ENCODE assay signal across 1 cellular context in the genomic region with DNA sequence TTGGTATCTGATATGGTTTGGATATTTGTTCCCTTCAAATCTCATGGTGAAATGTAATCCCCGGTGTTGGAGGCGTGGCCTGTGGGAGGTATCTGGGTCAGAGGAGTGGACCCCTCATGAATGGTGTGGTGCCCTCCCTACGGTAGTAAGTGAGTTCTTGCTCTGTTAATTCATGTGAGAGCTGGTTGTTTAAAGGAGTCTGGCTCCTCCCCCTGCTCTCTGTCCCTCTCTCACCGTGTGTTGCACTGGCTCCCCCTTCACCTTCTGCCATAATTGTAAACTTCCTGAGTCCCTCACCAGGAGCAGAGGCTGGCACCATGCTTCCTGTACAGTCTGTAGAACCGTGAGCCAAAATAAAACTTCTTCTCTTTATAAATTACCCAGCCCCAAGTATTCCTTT.
TF ChIP-seq lines count a peak whose summit lies in the region.

No MANE protein-coding gene starts in this region.

TF ChIP-seq in HepG2, 621 proteins besides CTCF, POLR2A, EP300 and RAD21 (continued from another document and continues in another):
- TF ChIP-seq, protein P1, sequence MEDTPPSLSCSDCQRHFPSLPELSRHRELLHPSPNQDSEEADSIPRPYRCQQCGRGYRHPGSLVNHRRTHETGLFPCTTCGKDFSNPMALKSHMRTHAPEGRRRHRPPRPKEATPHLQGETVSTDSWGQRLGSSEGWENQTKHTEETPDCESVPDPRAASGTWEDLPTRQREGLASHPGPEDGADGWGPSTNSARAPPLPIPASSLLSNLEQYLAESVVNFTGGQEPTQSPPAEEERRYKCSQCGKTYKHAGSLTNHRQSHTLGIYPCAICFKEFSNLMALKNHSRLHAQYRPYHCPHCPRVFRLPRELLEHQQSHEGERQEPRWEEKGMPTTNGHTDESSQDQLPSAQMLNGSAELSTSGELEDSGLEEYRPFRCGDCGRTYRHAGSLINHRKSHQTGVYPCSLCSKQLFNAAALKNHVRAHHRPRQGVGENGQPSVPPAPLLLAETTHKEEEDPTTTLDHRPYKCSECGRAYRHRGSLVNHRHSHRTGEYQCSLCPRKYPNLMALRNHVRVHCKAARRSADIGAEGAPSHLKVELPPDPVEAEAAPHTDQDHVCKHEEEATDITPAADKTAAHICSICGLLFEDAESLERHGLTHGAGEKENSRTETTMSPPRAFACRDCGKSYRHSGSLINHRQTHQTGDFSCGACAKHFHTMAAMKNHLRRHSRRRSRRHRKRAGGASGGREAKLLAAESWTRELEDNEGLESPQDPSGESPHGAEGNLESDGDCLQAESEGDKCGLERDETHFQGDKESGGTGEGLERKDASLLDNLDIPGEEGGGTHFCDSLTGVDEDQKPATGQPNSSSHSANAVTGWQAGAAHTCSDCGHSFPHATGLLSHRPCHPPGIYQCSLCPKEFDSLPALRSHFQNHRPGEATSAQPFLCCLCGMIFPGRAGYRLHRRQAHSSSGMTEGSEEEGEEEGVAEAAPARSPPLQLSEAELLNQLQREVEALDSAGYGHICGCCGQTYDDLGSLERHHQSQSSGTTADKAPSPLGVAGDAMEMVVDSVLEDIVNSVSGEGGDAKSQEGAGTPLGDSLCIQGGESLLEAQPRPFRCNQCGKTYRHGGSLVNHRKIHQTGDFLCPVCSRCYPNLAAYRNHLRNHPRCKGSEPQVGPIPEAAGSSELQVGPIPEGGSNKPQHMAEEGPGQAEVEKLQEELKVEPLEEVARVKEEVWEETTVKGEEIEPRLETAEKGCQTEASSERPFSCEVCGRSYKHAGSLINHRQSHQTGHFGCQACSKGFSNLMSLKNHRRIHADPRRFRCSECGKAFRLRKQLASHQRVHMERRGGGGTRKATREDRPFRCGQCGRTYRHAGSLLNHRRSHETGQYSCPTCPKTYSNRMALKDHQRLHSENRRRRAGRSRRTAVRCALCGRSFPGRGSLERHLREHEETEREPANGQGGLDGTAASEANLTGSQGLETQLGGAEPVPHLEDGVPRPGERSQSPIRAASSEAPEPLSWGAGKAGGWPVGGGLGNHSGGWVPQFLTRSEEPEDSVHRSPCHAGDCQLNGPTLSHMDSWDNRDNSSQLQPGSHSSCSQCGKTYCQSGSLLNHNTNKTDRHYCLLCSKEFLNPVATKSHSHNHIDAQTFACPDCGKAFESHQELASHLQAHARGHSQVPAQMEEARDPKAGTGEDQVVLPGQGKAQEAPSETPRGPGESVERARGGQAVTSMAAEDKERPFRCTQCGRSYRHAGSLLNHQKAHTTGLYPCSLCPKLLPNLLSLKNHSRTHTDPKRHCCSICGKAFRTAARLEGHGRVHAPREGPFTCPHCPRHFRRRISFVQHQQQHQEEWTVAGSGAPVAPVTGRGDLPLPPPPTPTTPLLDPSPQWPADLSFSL (CRISPR knock-in tag; IDR thresholded peaks at IDR 0.05): no peak
- no peak for TF ChIP-seq SRF (IDR thresholded peaks at IDR 0.05; ENCODE audit: low read depth, low read length)
- TF ChIP-seq FOXA3 (CRISPR knock-in tag; IDR thresholded peaks at IDR 0.05): peak; percentile 44; the same call in 1 of the 2 replicates
- TF ChIP-seq CEBPG (CRISPR knock-in tag; IDR thresholded peaks at IDR 0.05): no peak
- TF ChIP-seq, protein P2, sequence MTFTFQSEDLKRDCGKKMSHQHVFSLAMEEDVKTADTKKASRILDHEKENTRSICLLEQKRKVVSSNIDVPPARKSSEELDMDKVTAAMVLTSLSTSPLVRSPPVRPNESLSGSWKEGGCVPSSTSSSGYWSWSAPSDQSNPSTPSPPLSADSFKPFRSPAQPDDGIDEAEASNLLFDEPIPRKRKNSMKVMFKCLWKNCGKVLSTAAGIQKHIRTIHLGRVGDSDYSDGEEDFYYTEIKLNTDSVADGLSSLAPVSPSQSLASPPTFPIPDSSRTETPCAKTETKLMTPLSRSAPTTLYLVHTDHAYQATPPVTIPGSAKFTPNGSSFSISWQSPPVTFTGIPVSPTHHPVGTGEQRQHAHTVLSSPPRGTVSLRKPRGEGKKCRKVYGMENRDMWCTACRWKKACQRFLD (CRISPR knock-in tag; IDR thresholded peaks at IDR 0.05; ENCODE audit: borderline replicate concordance): no peak
- no peak for TF ChIP-seq NFYC (CRISPR knock-in tag; IDR thresholded peaks at IDR 0.05)
- TF ChIP-seq RARA (CRISPR knock-in tag; IDR thresholded peaks at IDR 0.05): peak; percentile 50; the same call in 1 of the 2 replicates
- TF ChIP-seq, protein P3, sequence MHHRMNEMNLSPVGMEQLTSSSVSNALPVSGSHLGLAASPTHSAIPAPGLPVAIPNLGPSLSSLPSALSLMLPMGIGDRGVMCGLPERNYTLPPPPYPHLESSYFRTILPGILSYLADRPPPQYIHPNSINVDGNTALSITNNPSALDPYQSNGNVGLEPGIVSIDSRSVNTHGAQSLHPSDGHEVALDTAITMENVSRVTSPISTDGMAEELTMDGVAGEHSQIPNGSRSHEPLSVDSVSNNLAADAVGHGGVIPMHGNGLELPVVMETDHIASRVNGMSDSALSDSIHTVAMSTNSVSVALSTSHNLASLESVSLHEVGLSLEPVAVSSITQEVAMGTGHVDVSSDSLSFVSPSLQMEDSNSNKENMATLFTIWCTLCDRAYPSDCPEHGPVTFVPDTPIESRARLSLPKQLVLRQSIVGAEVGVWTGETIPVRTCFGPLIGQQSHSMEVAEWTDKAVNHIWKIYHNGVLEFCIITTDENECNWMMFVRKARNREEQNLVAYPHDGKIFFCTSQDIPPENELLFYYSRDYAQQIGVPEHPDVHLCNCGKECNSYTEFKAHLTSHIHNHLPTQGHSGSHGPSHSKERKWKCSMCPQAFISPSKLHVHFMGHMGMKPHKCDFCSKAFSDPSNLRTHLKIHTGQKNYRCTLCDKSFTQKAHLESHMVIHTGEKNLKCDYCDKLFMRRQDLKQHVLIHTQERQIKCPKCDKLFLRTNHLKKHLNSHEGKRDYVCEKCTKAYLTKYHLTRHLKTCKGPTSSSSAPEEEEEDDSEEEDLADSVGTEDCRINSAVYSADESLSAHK (CRISPR knock-in tag; IDR thresholded peaks at IDR 0.05; ENCODE audit: borderline replicate concordance): no peak
- TF ChIP-seq, protein P4, sequence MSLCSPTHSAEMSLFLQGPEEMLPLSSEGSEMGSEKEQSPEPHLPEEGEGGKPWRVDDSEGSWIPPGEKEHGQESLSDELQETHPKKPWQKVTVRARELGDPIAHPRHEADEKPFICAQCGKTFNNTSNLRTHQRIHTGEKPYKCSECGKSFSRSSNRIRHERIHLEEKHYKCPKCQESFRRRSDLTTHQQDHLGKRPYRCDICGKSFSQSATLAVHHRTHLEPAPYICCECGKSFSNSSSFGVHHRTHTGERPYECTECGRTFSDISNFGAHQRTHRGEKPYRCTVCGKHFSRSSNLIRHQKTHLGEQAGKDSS (CRISPR knock-in tag; IDR thresholded peaks at IDR 0.05; ENCODE audit: borderline replicate concordance, low read depth): no peak
- TF ChIP-seq ZNF264 (CRISPR knock-in tag; IDR thresholded peaks at IDR 0.05): peak; percentile 63; the same call in 1 of the 2 replicates
- TF ChIP-seq, protein P5, sequence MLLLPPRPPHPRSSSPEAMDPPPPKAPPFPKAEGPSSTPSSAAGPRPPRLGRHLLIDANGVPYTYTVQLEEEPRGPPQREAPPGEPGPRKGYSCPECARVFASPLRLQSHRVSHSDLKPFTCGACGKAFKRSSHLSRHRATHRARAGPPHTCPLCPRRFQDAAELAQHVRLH (CRISPR knock-in tag; IDR thresholded peaks at IDR 0.05; ENCODE audit: borderline replicate concordance, low read depth): no peak
- no peak for TF ChIP-seq AGO2 (optimal IDR thresholded peaks at IDR 0.05; ENCODE audit: low read depth, low read length)
- no peak for TF ChIP-seq NFE2L2 (IDR thresholded peaks at IDR 0.05; ENCODE audit: low read length)
- TF ChIP-seq ZNF101 (CRISPR knock-in tag; IDR thresholded peaks at IDR 0.05; ENCODE audit: borderline replicate concordance, low read depth): no peak
- TF ChIP-seq ZNF644 (CRISPR knock-in tag; IDR thresholded peaks at IDR 0.05; ENCODE audit: low read depth): peak; percentile 89
- TF ChIP-seq, protein P6, sequence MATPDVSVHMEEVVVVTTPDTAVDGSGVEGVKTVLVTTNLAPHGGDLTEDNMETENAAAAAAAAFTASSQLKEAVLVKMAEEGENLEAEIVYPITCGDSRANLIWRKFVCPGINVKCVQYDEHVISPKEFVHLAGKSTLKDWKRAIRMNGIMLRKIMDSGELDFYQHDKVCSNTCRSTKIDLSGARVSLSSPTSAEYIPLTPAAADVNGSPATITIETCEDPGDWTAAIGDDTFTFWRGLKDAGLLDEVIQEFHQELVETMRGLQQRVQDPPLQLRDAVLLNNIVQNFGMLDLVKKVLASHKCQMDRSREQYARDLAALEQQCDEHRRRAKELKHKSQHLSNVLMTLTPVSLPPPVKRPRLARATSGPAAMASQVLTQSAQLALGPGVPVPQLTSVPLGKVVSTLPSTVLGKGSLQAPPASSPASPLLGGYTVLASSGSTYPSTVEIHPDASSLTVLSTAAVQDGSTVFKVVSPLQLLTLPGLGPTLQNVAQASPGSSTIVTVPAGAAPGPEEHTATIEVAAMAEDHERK (CRISPR knock-in tag; IDR thresholded peaks at IDR 0.05; ENCODE audit: low read depth): no peak
- no peak for TF ChIP-seq ZNF709 (CRISPR knock-in tag; IDR thresholded peaks at IDR 0.05)
- TF ChIP-seq ZNF660 (CRISPR knock-in tag; IDR thresholded peaks at IDR 0.05; ENCODE audit: borderline replicate concordance, low read depth): no peak
- TF ChIP-seq ZNF570 (CRISPR knock-in tag; IDR thresholded peaks at IDR 0.05; ENCODE audit: borderline replicate concordance): no peak
- TF ChIP-seq TCF12 (IDR thresholded peaks at IDR 0.05): no peak
- no peak for TF ChIP-seq TCF12 (CRISPR knock-in tag; IDR thresholded peaks at IDR 0.05)
- TF ChIP-seq RBAK (CRISPR knock-in tag; IDR thresholded peaks at IDR 0.05): no peak
- no peak for TF ChIP-seq ZFP36 (IDR thresholded peaks at IDR 0.05; ENCODE audit: borderline replicate concordance, low read depth, low read length, partially characterized antibody)
- TF ChIP-seq ZSCAN31 (CRISPR knock-in tag; IDR thresholded peaks at IDR 0.05; ENCODE audit: low read depth): no peak
- TF ChIP-seq, protein P7, sequence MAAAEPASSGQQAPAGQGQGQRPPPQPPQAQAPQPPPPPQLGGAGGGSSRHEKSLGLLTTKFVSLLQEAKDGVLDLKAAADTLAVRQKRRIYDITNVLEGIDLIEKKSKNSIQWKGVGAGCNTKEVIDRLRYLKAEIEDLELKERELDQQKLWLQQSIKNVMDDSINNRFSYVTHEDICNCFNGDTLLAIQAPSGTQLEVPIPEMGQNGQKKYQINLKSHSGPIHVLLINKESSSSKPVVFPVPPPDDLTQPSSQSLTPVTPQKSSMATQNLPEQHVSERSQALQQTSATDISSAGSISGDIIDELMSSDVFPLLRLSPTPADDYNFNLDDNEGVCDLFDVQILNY (CRISPR knock-in tag; conservative IDR thresholded peaks at IDR 0.05): no peak
- TF ChIP-seq GZF1 (CRISPR knock-in tag; IDR thresholded peaks at IDR 0.05): no peak
- TF ChIP-seq, protein P8, sequence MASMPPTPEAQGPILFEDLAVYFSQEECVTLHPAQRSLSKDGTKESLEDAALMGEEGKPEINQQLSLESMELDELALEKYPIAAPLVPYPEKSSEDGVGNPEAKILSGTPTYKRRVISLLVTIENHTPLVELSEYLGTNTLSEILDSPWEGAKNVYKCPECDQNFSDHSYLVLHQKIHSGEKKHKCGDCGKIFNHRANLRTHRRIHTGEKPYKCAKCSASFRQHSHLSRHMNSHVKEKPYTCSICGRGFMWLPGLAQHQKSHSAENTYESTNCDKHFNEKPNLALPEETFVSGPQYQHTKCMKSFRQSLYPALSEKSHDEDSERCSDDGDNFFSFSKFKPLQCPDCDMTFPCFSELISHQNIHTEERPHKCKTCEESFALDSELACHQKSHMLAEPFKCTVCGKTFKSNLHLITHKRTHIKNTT (CRISPR knock-in tag; IDR thresholded peaks at IDR 0.05): no peak
- TF ChIP-seq NR1H2 (CRISPR knock-in tag; IDR thresholded peaks at IDR 0.05; ENCODE audit: borderline replicate concordance, low read depth): no peak
- TF ChIP-seq ZNF230 (CRISPR knock-in tag; IDR thresholded peaks at IDR 0.05): no peak
- no peak for TF ChIP-seq REPIN1 (CRISPR knock-in tag; IDR thresholded peaks at IDR 0.05; ENCODE audit: borderline replicate concordance, low read depth)
- TF ChIP-seq CHD4 (IDR thresholded peaks at IDR 0.05; ENCODE audit: borderline replicate concordance, low read length): no peak
- no peak for TF ChIP-seq CBX2 (IDR thresholded peaks at IDR 0.05; ENCODE audit: low read depth, low read length)
- no peak for TF ChIP-seq CBX2 (CRISPR knock-in tag; IDR thresholded peaks at IDR 0.05; ENCODE audit: low read depth)
- no peak for TF ChIP-seq PHF20 (CRISPR knock-in tag; IDR thresholded peaks at IDR 0.05)
- no peak for TF ChIP-seq WIZ (CRISPR knock-in tag; IDR thresholded peaks at IDR 0.05)
- TF ChIP-seq FIP1L1 (IDR thresholded peaks at IDR 0.05; ENCODE audit: borderline replicate concordance, insufficient read depth, low read depth, low read length): no peak
- TF ChIP-seq NCOA5 (CRISPR knock-in tag; IDR thresholded peaks at IDR 0.05): no peak
- TF ChIP-seq HNRNPUL1 (IDR thresholded peaks at IDR 0.05; ENCODE audit: low read depth, low read length): no peak
- no peak for TF ChIP-seq PCBP1 (IDR thresholded peaks at IDR 0.05; ENCODE audit: borderline replicate concordance, low read depth, low read length)
- TF ChIP-seq, protein P9, sequence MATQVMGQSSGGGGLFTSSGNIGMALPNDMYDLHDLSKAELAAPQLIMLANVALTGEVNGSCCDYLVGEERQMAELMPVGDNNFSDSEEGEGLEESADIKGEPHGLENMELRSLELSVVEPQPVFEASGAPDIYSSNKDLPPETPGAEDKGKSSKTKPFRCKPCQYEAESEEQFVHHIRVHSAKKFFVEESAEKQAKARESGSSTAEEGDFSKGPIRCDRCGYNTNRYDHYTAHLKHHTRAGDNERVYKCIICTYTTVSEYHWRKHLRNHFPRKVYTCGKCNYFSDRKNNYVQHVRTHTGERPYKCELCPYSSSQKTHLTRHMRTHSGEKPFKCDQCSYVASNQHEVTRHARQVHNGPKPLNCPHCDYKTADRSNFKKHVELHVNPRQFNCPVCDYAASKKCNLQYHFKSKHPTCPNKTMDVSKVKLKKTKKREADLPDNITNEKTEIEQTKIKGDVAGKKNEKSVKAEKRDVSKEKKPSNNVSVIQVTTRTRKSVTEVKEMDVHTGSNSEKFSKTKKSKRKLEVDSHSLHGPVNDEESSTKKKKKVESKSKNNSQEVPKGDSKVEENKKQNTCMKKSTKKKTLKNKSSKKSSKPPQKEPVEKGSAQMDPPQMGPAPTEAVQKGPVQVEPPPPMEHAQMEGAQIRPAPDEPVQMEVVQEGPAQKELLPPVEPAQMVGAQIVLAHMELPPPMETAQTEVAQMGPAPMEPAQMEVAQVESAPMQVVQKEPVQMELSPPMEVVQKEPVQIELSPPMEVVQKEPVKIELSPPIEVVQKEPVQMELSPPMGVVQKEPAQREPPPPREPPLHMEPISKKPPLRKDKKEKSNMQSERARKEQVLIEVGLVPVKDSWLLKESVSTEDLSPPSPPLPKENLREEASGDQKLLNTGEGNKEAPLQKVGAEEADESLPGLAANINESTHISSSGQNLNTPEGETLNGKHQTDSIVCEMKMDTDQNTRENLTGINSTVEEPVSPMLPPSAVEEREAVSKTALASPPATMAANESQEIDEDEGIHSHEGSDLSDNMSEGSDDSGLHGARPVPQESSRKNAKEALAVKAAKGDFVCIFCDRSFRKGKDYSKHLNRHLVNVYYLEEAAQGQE (IDR thresholded peaks at IDR 0.05; ENCODE audit: borderline replicate concordance in 1 of 2, low read depth in 1 of 2, low read length in 2 of 2): no peak
- TF ChIP-seq SIN3A (IDR thresholded peaks at IDR 0.05; ENCODE audit: borderline replicate concordance, low read depth, low read length): no peak
- TF ChIP-seq SIN3B (IDR thresholded peaks at IDR 0.05; ENCODE audit: low read length): no peak
- TF ChIP-seq NR3C1 (CRISPR knock-in tag; IDR thresholded peaks at IDR 0.05): no peak
- TF ChIP-seq, protein P10, sequence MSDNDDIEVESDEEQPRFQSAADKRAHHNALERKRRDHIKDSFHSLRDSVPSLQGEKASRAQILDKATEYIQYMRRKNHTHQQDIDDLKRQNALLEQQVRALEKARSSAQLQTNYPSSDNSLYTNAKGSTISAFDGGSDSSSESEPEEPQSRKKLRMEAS (IDR thresholded peaks at IDR 0.05): peak; percentile 45; the same call in 1 of the 2 replicates
- no peak for TF ChIP-seq YEATS2 (CRISPR knock-in tag; IDR thresholded peaks at IDR 0.05; ENCODE audit: borderline replicate concordance)
